In the genomic region with DNA sequence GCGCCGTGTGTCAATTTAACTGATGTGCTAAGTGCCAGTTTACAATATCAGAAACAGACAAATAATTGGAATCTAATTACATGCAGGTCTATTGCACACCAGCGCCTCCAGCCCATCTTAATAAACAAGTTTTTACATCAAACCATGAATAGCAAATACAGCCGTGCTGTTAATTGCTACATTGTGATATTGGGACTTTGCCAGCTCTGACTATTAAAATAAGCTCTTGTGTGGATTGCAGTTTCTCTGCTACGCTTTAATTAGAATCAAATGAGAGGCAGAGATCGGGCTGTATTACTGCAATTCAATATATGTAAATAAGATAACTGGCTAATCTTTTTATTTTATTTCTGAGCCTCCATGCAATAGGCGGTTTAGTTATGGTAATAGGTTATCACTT, we compare ENCODE assay signal across 18 cellular contexts.
"Had no signal": no experiment of that assay in that cellular context is flagged by ENCODE, and none has a peak within 500 bp of the region (broad histone marks: within the 10 kb centered on the region; RNA-seq: fewer than 3 reads in every experiment).

No MANE protein-coding gene starts in this region.

- H3K9me3 Mint-ChIP-seq: activated naive CD8-positive, alpha-beta T cell treated with anti-CD3 and anti-CD28 coated beads, Interleukin-2, amount 50 U/mL, for 24 hours; activated T-helper 1 cell treated with anti-CD3 and anti-CD28 coated beads, Interleukin-12 subunit alpha, Interleukin-12 subunit beta, Interleukin-2, Interleukin-4 antibody, amounts not matched to agents 30 ng/mL and 10 ng/mL and 1 ng/mL, durations not matched to agents 14 hours and 24 hours and 36 hours had no signal

- DNase-seq: activated CD4-positive, alpha-beta T cell treated with anti-CD3 and anti-CD28 coated beads for 36 hours; activated CD8-positive, alpha-beta T cell treated with anti-CD3 and anti-CD28 coated beads, Interleukin-2, amount 10 ng/mL, durations not matched to agents 7 days and 5 days; activated naive CD4-positive, alpha-beta T cell treated with Interleukin-2 at 50 U/mL for 16 hours; activated naive CD8-positive, alpha-beta T cell treated with anti-CD3 and anti-CD28 coated beads, Interleukin-2, amount 50 U/mL, for 24 hours; heart right ventricle; islet precursor cell; mammary epithelial cell; naive thymus-derived CD8-positive, alpha-beta T cell; nucleus accumbens; psoas muscle; sigmoid colon; stimulated activated CD4-positive, alpha-beta T cell treated with anti-CD3 and anti-CD28 coated beads, Interleukin-2, amount 100 ng/mL, for 24 hours; stimulated activated naive CD4-positive, alpha-beta T cell; substantia nigra; T1000; transverse colon; WERI-Rb-1 had no signal

- H3K27ac Mint-ChIP-seq: activated CD4-positive, alpha-beta T cell treated with anti-CD3 and anti-CD28 coated beads for 36 hours; activated CD8-positive, alpha-beta T cell treated with anti-CD3 and anti-CD28 coated beads, Interleukin-2, amount 10 ng/mL, durations not matched to agents 7 days and 5 days; activated naive CD8-positive, alpha-beta T cell treated with anti-CD3 and anti-CD28 coated beads, Interleukin-2, amount 50 U/mL, for 24 hours; activated T-helper 1 cell treated with anti-CD3 and anti-CD28 coated beads, Interleukin-12 subunit alpha, Interleukin-12 subunit beta, Interleukin-2, Interleukin-4 antibody, amounts not matched to agents 30 ng/mL and 10 ng/mL and 1 ng/mL, durations not matched to agents 14 hours and 24 hours and 36 hours; naive thymus-derived CD8-positive, alpha-beta T cell had no signal

- H3K27me3 Mint-ChIP-seq: activated CD4-positive, alpha-beta T cell treated with anti-CD3 and anti-CD28 coated beads for 36 hours had no signal

- H3K4me3 Mint-ChIP-seq: activated CD4-positive, alpha-beta T cell treated with anti-CD3 and anti-CD28 coated beads for 36 hours; activated CD8-positive, alpha-beta T cell treated with anti-CD3 and anti-CD28 coated beads, Interleukin-2, amount 10 ng/mL, durations not matched to agents 7 days and 5 days; activated naive CD8-positive, alpha-beta T cell treated with anti-CD3 and anti-CD28 coated beads, Interleukin-2, amount 50 U/mL, for 24 hours; activated T-helper 1 cell treated with anti-CD3 and anti-CD28 coated beads, Interleukin-12 subunit alpha, Interleukin-12 subunit beta, Interleukin-2, Interleukin-4 antibody, amounts not matched to agents 30 ng/mL and 10 ng/mL and 1 ng/mL, durations not matched to agents 14 hours and 24 hours and 36 hours; naive thymus-derived CD8-positive, alpha-beta T cell had no signal

- H3K4me1 Mint-ChIP-seq: activated CD4-positive, alpha-beta T cell treated with anti-CD3 and anti-CD28 coated beads for 36 hours; activated naive CD8-positive, alpha-beta T cell treated with anti-CD3 and anti-CD28 coated beads, Interleukin-2, amount 50 U/mL, for 24 hours; naive thymus-derived CD8-positive, alpha-beta T cell had no signal
